ENCODE assay signal across 11 cellular contexts in genomic region chr4:116055857-116056827, GRCh38.
DNase-seq lines count a peak whose midpoint lies in the region; ATAC-seq and TF ChIP-seq lines count a peak whose summit lies in the region.
"Had no signal": no experiment of that assay in that cellular context is flagged by ENCODE, and none has a peak within 500 bp of the region (broad histone marks: within the 10 kb centered on the region; RNA-seq: fewer than 3 reads in every experiment).

No MANE protein-coding gene starts in this region.

- no peaks in the 10 kb centered on the region for H3K9me3 ChIP-seq in RWPE2 (ENCODE audit: severe bottlenecking)
- no peaks in the 10 kb centered on the region for H3K9me3 ChIP-seq in vagina
- H3K9me3 ChIP-seq: Peyer's patch had no signal

- H3K27me3 ChIP-seq in RWPE2 (ENCODE audit: insufficient read depth, poor library complexity, severe bottlenecking) (no peaks in the 10 kb centered on the region), vagina (no peaks in the 10 kb centered on the region)
- H3K27me3 ChIP-seq: Peyer's patch had no signal

- no peak overlapping the region for H3K27ac ChIP-seq in RWPE2 (ENCODE audit: poor library complexity, severe bottlenecking)
- H3K27ac ChIP-seq in vagina, result no peak overlapping the region
- H3K27ac ChIP-seq: Peyer's patch had no signal

- no peak for TF ChIP-seq POLR2A in vagina (IDR thresholded peaks at IDR 0.05)

- TF ChIP-seq CTCF in RWPE2 (IDR thresholded peaks at IDR 0.05; ENCODE audit: poor library complexity, severe bottlenecking) (peak; percentile 79), vagina (IDR thresholded peaks at IDR 0.05) (no peak)

- H3K4me3 ChIP-seq in RWPE2 (ENCODE audit: severe bottlenecking) (no peak overlapping the region), vagina (no peak overlapping the region)
- H3K4me3 ChIP-seq: Peyer's patch had no signal

- DNase-seq in AML-193 (lab: John Stamatoyannopoulos, UW) (peak; percentile 2 to 17), HT-29 (ENCODE audit: low spot score) (peak; percentile 54), RWPE2 (ENCODE audit: low spot score) (no peak), glomerular visceral epithelial cell (ENCODE audit: extremely low spot score) (peak; percentile 3), vagina (ENCODE audit: extremely low spot score in 2 of 2) (no peak), sciatic nerve (ENCODE audit: low spot score) (no peak)
- DNase-seq: activated CD8-positive, alpha-beta memory T cell treated with anti-CD3 and anti-CD28 coated beads, Interleukin-2, amount 50 U/mL, for 48 hours; Peyer's patch; stimulated activated CD4-positive, alpha-beta T cell treated with anti-CD3 and anti-CD28 coated beads, Interleukin-4, amount 100 ng/mL, for 4 hours had no signal

- H3K4me1 ChIP-seq in RWPE2 (ENCODE audit: insufficient read depth, poor library complexity, severe bottlenecking), result no peaks in the 10 kb centered on the region
- H3K4me1 ChIP-seq in vagina, result no peaks in the 10 kb centered on the region
- H3K4me1 ChIP-seq: Peyer's patch had no signal

- ATAC-seq in RWPE2 (ENCODE audit: low read depth), result no peak
- no peak for ATAC-seq in HG02885 (IDR thresholded peaks at IDR 0.05; ENCODE audit: poor library complexity, unreplicated experiment)
- no peak for ATAC-seq in sciatic nerve
- no peak for ATAC-seq in HG02981 (IDR thresholded peaks at IDR 0.05; ENCODE audit: unreplicated experiment)

- intact Hi-C loops in vagina (cut with DNase I), result no loop called here
- intact Hi-C loops in sciatic nerve (cut with DNase I), result no loop called here

- H3K36me3 ChIP-seq in RWPE2 (ENCODE audit: low read depth) (no peaks in the 10 kb centered on the region), vagina (no peaks in the 10 kb centered on the region)
- H3K36me3 ChIP-seq: Peyer's patch had no signal

Comparison
In these comparisons a context has a peak if more than half of its experiments do, and no peak if none do; other contexts are left out.
1. DNase-seq: peak in AML-193 (2 of 2), HT-29 (single experiment) and glomerular visceral epithelial cell (single experiment); none in RWPE2 (single experiment), vagina (0 of 2) and sciatic nerve (single experiment).